1 cellular context compared by ENCODE assay signal in genomic region chr2:241638063-241638660, GRCh38.
TF ChIP-seq lines count a peak whose summit lies in the region.

No MANE protein-coding gene starts in this region.

TF ChIP-seq in IMR-90, 13 proteins besides CTCF, POLR2A, EP300 and RAD21 (continued from another document):
- no peak for TF ChIP-seq SMC3 (IDR thresholded peaks at IDR 0.05; ENCODE audit: low read depth, low read length)
- TF ChIP-seq MAFK (IDR thresholded peaks at IDR 0.05; ENCODE audit: low read depth, low read length): no peak
- TF ChIP-seq CEBPB (IDR thresholded peaks at IDR 0.05; ENCODE audit: low read depth, low read length): no peak
- no peak for TF ChIP-seq FOS (IDR thresholded peaks at IDR 0.05; ENCODE audit: low read depth, low read length)
- no peak for TF ChIP-seq MAZ (IDR thresholded peaks at IDR 0.05; ENCODE audit: borderline replicate concordance, low read depth, low read length)
- TF ChIP-seq NFE2L2 (IDR thresholded peaks at IDR 0.05; ENCODE audit: low read depth, low read length): no peak
- TF ChIP-seq RCOR1 (IDR thresholded peaks at IDR 0.05; ENCODE audit: insufficient replicate concordance, low read length): no peak
- TF ChIP-seq MXI1 (IDR thresholded peaks at IDR 0.05; ENCODE audit: borderline replicate concordance, low read depth, low read length): no peak
- no peak for TF ChIP-seq BHLHE40 (IDR thresholded peaks at IDR 0.05; ENCODE audit: low read depth, low read length)
